1 cellular context compared by ENCODE assay signal in the genomic region with DNA sequence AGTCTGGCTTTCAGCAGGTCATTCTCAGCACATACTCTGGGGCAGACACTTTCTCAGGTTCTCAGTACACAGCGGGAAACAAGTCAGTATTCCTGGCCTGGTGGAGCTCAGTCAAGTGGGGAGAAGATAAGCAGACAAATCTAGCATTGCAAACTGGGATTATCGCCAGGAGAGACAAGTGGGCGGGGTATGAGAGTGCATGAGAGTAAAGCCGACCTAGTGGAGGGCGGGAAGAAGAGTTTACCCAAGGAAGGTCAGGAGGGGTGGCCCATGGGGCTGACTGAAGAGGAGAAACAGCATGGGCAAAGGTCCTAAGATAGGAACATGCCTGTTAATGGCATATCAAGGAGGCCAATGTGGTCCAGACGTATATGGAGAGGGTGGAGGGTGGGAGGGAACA.
TF ChIP-seq lines count a peak whose summit lies in the region.

No MANE protein-coding gene starts in this region.

TF ChIP-seq in HEK293, 187 proteins besides CTCF, POLR2A, EP300 and RAD21 (continued from another document and continues in another):
- TF ChIP-seq, protein P1, sequence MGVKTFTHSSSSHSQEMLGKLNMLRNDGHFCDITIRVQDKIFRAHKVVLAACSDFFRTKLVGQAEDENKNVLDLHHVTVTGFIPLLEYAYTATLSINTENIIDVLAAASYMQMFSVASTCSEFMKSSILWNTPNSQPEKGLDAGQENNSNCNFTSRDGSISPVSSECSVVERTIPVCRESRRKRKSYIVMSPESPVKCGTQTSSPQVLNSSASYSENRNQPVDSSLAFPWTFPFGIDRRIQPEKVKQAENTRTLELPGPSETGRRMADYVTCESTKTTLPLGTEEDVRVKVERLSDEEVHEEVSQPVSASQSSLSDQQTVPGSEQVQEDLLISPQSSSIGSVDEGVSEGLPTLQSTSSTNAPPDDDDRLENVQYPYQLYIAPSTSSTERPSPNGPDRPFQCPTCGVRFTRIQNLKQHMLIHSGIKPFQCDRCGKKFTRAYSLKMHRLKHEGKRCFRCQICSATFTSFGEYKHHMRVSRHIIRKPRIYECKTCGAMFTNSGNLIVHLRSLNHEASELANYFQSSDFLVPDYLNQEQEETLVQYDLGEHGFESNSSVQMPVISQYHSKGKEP (tag by site-specific recombination; IDR thresholded peaks at IDR 0.05): no peak
- TF ChIP-seq ZNF341 (tag by site-specific recombination; IDR thresholded peaks at IDR 0.05; ENCODE audit: low read depth) (no peak), ZNF423 (tag by site-specific recombination; IDR thresholded peaks at IDR 0.05) (no peak), ZNF223 (tag by site-specific recombination; IDR thresholded peaks at IDR 0.05) (no peak), EGR2 (tag by site-specific recombination; IDR thresholded peaks at IDR 0.05; ENCODE audit: low read depth) (peak; percentile 85), ZNF596 (tag by site-specific recombination; IDR thresholded peaks at IDR 0.05) (no peak), TCF7L2 (IDR thresholded peaks at IDR 0.05; ENCODE audit: borderline replicate concordance, low read depth, low read length) (no peak), ZNF366 (tag by site-specific recombination; conservative IDR thresholded peaks at IDR 0.05) (no peak), ZNF211 (tag by site-specific recombination; IDR thresholded peaks at IDR 0.05; ENCODE audit: low read depth) (no peak), ZBTB1 (tag by site-specific recombination; IDR thresholded peaks at IDR 0.05) (no peak), MYNN (tag by site-specific recombination; IDR thresholded peaks at IDR 0.05; ENCODE audit: borderline replicate concordance) (no peak), ZNF707 (tag by site-specific recombination; IDR thresholded peaks at IDR 0.05) (no peak), ZBTB17 (tag by site-specific recombination; IDR thresholded peaks at IDR 0.05) (peak; percentile 82), ZNF654 (tag by site-specific recombination; IDR thresholded peaks at IDR 0.05; ENCODE audit: low read depth) (no peak), REPIN1 (tag by site-specific recombination; IDR thresholded peaks at IDR 0.05; ENCODE audit: low read depth) (no peak), ZNF311 (tag by site-specific recombination; IDR thresholded peaks at IDR 0.05; ENCODE audit: borderline replicate concordance) (no peak), ZBTB21 (tag by site-specific recombination; IDR thresholded peaks at IDR 0.05) (no peak), IKZF3 (tag by site-specific recombination; IDR thresholded peaks at IDR 0.05) (peak; percentile 82), HOXD13 (CRISPR knock-in tag; IDR thresholded peaks at IDR 0.05; ENCODE audit: borderline replicate concordance) (no peak), ZNF157 (tag by site-specific recombination; IDR thresholded peaks at IDR 0.05) (no peak), SP2 (tag by site-specific recombination; IDR thresholded peaks at IDR 0.05) (peak; percentile 39), MEIS1 (CRISPR knock-in tag; IDR thresholded peaks at IDR 0.05; ENCODE audit: borderline replicate concordance) (no peak), KLF16 (tag by site-specific recombination; IDR thresholded peaks at IDR 0.05) (no peak), ZNF530 (tag by site-specific recombination; IDR thresholded peaks at IDR 0.05; ENCODE audit: low read depth) (no peak), ZNF610 (tag by site-specific recombination; IDR thresholded peaks at IDR 0.05; ENCODE audit: borderline replicate concordance) (no peak), ZNF514 (tag by site-specific recombination; IDR thresholded peaks at IDR 0.05) (no peak), ZBTB20 (tag by site-specific recombination; IDR thresholded peaks at IDR 0.05) (no peak), KLF1 (tag by site-specific recombination; IDR thresholded peaks at IDR 0.05) (no peak), ZBTB8A (tag by site-specific recombination; IDR thresholded peaks at IDR 0.05) (no peak), ZNF324 (tag by site-specific recombination; IDR thresholded peaks at IDR 0.05) (no peak), SALL2 (tag by site-specific recombination; IDR thresholded peaks at IDR 0.05; ENCODE audit: borderline replicate concordance) (no peak), ZSCAN23 (tag by site-specific recombination; IDR thresholded peaks at IDR 0.05) (no peak), ZNF544 (tag by site-specific recombination; IDR thresholded peaks at IDR 0.05) (no peak), ZNF776 (tag by site-specific recombination; IDR thresholded peaks at IDR 0.05; ENCODE audit: borderline replicate concordance) (no peak), ZNF621 (tag by site-specific recombination; IDR thresholded peaks at IDR 0.05) (no peak), ZNF302 (tag by site-specific recombination; IDR thresholded peaks at IDR 0.05; ENCODE audit: low read depth) (no peak), ZNF202 (tag by site-specific recombination; IDR thresholded peaks at IDR 0.05; ENCODE audit: borderline replicate concordance) (no peak), ZNF555 (tag by site-specific recombination; conservative IDR thresholded peaks at IDR 0.05) (no peak), GLIS1 (tag by site-specific recombination; IDR thresholded peaks at IDR 0.05) (peak; percentile 18; the same call in 1 of the 2 replicates), ZNF416 (tag by site-specific recombination; IDR thresholded peaks at IDR 0.05) (no peak)
- TF ChIP-seq, protein P2, sequence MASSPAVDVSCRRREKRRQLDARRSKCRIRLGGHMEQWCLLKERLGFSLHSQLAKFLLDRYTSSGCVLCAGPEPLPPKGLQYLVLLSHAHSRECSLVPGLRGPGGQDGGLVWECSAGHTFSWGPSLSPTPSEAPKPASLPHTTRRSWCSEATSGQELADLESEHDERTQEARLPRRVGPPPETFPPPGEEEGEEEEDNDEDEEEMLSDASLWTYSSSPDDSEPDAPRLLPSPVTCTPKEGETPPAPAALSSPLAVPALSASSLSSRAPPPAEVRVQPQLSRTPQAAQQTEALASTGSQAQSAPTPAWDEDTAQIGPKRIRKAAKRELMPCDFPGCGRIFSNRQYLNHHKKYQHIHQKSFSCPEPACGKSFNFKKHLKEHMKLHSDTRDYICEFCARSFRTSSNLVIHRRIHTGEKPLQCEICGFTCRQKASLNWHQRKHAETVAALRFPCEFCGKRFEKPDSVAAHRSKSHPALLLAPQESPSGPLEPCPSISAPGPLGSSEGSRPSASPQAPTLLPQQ (tag by site-specific recombination; IDR thresholded peaks at IDR 0.05): no peak
- TF ChIP-seq, protein P3, sequence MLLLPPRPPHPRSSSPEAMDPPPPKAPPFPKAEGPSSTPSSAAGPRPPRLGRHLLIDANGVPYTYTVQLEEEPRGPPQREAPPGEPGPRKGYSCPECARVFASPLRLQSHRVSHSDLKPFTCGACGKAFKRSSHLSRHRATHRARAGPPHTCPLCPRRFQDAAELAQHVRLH (tag by site-specific recombination; IDR thresholded peaks at IDR 0.05): no peak
- TF ChIP-seq, protein P4, sequence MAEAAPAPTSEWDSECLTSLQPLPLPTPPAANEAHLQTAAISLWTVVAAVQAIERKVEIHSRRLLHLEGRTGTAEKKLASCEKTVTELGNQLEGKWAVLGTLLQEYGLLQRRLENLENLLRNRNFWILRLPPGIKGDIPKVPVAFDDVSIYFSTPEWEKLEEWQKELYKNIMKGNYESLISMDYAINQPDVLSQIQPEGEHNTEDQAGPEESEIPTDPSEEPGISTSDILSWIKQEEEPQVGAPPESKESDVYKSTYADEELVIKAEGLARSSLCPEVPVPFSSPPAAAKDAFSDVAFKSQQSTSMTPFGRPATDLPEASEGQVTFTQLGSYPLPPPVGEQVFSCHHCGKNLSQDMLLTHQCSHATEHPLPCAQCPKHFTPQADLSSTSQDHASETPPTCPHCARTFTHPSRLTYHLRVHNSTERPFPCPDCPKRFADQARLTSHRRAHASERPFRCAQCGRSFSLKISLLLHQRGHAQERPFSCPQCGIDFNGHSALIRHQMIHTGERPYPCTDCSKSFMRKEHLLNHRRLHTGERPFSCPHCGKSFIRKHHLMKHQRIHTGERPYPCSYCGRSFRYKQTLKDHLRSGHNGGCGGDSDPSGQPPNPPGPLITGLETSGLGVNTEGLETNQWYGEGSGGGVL (tag by site-specific recombination; IDR thresholded peaks at IDR 0.05): no peak
- TF ChIP-seq, protein P5, sequence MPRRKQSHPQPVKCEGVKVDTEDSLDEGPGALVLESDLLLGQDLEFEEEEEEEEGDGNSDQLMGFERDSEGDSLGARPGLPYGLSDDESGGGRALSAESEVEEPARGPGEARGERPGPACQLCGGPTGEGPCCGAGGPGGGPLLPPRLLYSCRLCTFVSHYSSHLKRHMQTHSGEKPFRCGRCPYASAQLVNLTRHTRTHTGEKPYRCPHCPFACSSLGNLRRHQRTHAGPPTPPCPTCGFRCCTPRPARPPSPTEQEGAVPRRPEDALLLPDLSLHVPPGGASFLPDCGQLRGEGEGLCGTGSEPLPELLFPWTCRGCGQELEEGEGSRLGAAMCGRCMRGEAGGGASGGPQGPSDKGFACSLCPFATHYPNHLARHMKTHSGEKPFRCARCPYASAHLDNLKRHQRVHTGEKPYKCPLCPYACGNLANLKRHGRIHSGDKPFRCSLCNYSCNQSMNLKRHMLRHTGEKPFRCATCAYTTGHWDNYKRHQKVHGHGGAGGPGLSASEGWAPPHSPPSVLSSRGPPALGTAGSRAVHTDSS (tag by site-specific recombination; IDR thresholded peaks at IDR 0.05): no peak
- TF ChIP-seq, protein P6, sequence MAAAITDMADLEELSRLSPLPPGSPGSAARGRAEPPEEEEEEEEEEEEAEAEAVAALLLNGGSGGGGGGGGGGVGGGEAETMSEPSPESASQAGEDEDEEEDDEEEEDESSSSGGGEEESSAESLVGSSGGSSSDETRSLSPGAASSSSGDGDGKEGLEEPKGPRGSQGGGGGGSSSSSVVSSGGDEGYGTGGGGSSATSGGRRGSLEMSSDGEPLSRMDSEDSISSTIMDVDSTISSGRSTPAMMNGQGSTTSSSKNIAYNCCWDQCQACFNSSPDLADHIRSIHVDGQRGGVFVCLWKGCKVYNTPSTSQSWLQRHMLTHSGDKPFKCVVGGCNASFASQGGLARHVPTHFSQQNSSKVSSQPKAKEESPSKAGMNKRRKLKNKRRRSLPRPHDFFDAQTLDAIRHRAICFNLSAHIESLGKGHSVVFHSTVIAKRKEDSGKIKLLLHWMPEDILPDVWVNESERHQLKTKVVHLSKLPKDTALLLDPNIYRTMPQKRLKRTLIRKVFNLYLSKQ (tag by site-specific recombination; IDR thresholded peaks at IDR 0.05; ENCODE audit: borderline replicate concordance): no peak
- TF ChIP-seq, protein P7, sequence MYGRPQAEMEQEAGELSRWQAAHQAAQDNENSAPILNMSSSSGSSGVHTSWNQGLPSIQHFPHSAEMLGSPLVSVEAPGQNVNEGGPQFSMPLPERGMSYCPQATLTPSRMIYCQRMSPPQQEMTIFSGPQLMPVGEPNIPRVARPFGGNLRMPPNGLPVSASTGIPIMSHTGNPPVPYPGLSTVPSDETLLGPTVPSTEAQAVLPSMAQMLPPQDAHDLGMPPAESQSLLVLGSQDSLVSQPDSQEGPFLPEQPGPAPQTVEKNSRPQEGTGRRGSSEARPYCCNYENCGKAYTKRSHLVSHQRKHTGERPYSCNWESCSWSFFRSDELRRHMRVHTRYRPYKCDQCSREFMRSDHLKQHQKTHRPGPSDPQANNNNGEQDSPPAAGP (tag by site-specific recombination; IDR thresholded peaks at IDR 0.05): no peak
- TF ChIP-seq, protein P8, sequence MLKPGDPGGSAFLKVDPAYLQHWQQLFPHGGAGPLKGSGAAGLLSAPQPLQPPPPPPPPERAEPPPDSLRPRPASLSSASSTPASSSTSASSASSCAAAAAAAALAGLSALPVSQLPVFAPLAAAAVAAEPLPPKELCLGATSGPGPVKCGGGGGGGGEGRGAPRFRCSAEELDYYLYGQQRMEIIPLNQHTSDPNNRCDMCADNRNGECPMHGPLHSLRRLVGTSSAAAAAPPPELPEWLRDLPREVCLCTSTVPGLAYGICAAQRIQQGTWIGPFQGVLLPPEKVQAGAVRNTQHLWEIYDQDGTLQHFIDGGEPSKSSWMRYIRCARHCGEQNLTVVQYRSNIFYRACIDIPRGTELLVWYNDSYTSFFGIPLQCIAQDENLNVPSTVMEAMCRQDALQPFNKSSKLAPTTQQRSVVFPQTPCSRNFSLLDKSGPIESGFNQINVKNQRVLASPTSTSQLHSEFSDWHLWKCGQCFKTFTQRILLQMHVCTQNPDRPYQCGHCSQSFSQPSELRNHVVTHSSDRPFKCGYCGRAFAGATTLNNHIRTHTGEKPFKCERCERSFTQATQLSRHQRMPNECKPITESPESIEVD (tag by site-specific recombination; IDR thresholded peaks at IDR 0.05): peak; percentile 16; the same call in 1 of the 2 replicates
- TF ChIP-seq, protein P9, sequence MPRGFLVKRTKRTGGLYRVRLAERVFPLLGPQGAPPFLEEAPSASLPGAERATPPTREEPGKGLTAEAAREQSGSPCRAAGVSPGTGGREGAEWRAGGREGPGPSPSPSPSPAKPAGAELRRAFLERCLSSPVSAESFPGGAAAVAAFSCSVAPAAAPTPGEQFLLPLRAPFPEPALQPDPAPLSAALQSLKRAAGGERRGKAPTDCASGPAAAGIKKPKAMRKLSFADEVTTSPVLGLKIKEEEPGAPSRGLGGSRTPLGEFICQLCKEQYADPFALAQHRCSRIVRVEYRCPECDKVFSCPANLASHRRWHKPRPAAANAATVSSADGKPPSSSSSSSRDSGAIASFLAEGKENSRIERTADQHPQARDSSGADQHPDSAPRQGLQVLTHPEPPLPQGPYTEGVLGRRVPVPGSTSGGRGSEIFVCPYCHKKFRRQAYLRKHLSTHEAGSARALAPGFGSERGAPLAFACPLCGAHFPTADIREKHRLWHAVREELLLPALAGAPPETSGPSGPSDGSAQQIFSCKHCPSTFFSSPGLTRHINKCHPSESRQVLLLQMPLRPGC (tag by site-specific recombination; IDR thresholded peaks at IDR 0.05): no peak
- TF ChIP-seq, protein P10, sequence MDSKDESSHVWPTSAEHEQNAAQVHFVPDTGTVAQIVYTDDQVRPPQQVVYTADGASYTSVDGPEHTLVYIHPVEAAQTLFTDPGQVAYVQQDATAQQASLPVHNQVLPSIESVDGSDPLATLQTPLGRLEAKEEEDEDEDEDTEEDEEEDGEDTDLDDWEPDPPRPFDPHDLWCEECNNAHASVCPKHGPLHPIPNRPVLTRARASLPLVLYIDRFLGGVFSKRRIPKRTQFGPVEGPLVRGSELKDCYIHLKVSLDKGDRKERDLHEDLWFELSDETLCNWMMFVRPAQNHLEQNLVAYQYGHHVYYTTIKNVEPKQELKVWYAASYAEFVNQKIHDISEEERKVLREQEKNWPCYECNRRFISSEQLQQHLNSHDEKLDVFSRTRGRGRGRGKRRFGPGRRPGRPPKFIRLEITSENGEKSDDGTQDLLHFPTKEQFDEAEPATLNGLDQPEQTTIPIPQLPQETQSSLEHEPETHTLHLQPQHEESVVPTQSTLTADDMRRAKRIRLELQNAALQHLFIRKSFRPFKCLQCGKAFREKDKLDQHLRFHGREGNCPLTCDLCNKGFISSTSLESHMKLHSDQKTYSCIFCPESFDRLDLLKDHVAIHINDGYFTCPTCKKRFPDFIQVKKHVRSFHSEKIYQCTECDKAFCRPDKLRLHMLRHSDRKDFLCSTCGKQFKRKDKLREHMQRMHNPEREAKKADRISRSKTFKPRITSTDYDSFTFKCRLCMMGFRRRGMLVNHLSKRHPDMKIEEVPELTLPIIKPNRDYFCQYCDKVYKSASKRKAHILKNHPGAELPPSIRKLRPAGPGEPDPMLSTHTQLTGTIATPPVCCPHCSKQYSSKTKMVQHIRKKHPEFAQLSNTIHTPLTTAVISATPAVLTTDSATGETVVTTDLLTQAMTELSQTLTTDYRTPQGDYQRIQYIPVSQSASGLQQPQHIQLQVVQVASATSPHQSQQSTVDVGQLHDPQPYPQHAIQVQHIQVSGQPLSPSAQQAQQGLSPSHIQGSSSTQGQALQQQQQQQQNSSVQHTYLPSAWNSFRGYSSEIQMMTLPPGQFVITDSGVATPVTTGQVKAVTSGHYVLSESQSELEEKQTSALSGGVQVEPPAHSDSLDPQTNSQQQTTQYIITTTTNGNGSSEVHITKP (tag by site-specific recombination; IDR thresholded peaks at IDR 0.05): peak; percentile 96
